Comparison of ENCODE assay signal across 1 cellular context in genomic region chr21:31557956-31558838, GRCh38.
TF ChIP-seq lines count a peak whose summit lies in the region.

No MANE protein-coding gene starts in this region.

TF ChIP-seq in liver, 16 proteins besides CTCF, POLR2A, EP300 and RAD21 (continued from another document):
- TF ChIP-seq HNF4A (conservative IDR thresholded peaks at IDR 0.05): no peak
- no peak for TF ChIP-seq NR2F2 (IDR thresholded peaks at IDR 0.05)
- no peak for TF ChIP-seq MAX (IDR thresholded peaks at IDR 0.05)
- TF ChIP-seq YY1 (IDR thresholded peaks at IDR 0.05): no peak
- no peak for TF ChIP-seq TAF1 (conservative IDR thresholded peaks at IDR 0.05)
- no peak for TF ChIP-seq ATF3 (IDR thresholded peaks at IDR 0.05)
- TF ChIP-seq SP1 (IDR thresholded peaks at IDR 0.05): no peak
- no peak for TF ChIP-seq REST (IDR thresholded peaks at IDR 0.05)
- TF ChIP-seq JUND (IDR thresholded peaks at IDR 0.05): no peak
- TF ChIP-seq RXRA (IDR thresholded peaks at IDR 0.05): no peak
- no peak for TF ChIP-seq GABPA (IDR thresholded peaks at IDR 0.05 in 1 of 2, conservative IDR thresholded peaks at IDR 0.05 in 1 of 2)
- no peak for TF ChIP-seq FOXA2 (IDR thresholded peaks at IDR 0.05)
